Comparison of ENCODE assay signal across 8 cellular contexts in the genomic region with DNA sequence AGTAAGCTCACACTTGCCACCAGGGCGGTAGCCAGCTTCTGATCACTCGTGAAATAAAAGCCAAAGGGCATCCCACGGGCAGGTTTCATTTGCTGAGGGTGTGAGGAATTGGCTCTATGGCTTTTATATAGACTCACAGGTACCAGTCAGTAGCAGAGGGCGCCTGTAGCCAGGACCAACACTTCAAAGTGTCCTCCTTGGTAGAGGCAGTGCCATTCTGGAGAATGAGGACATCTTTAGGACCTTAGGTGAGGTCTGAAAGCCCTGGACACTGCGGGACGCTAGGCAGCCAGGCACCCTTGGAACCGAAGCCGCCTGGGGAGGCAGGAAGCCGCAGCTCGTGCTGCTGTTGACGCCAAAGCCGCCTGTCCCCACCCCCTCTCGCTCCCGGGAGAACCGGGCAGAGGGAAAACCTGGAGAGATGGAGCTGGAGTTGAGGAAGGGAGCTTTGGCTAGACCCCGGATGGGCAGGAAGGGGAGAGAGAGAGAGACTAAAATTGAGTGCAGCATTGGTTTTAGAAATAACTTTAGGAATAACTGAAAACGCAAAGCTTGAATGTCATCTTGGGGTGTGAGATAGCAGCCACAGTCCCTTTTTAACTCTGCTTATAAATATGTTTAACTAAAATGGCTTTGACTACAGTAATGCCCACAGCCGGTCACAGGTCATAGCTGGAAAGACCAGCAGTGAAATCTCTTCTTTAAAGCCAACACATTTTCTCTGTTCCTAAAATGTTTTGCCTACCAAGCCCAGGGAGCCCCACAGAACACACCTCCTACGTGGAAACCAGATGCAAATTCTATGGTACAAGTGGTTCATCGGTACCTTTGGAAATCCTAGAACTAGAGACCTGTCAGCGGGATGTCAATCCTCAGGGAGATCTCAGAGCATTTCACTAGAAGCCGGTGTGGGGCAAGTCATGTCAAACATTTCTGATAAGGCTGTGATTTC.
DNase-seq lines count a peak whose midpoint lies in the region; ATAC-seq and TF ChIP-seq lines count a peak whose summit lies in the region.

No MANE protein-coding gene starts in this region.

- H3K27me3 ChIP-seq in adipocyte (replicated peaks; ENCODE audit: control insufficient read depth, insufficient read depth, low read length) (no peaks in the 10 kb centered on the region), cardiac muscle cell (no peaks in the 10 kb centered on the region)

- H3K9me3 ChIP-seq in adipocyte (ENCODE audit: control insufficient read depth, low read length) (peaks cover 7% of the 10 kb centered on the region), cardiac muscle cell (ENCODE audit: low read depth) (no peaks in the 10 kb centered on the region)

- TF ChIP-seq CTCF in cardiac muscle cell (IDR thresholded peaks at IDR 0.05; ENCODE audit: low read depth, low read length) = no peak

- H3K27ac ChIP-seq in cardiac muscle cell = peak overlapping the region; percentile 60

- peak; percentile 19 for DNase-seq in NCI-H2196 (lab: John Stamatoyannopoulos, UW; ENCODE audit: unreplicated experiment)
- no peak for DNase-seq in NCI-H2196 treated with DMSO at 0.1 percent for 48 hours (lab: John Stamatoyannopoulos, UW; ENCODE audit: unreplicated experiment)
- DNase-seq in NCI-H460 (ENCODE audit: extremely low read depth, low read depth) = peak; percentile 72
- DNase-seq in adipocyte (ENCODE audit: low read depth) = peak; percentile 84
- DNase-seq in cardiac muscle cell (ENCODE audit: low read depth in 1 of 2, low spot score in 1 of 2) = peak; percentile 87 to 89
- DNase-seq in occipital lobe (lab: John Stamatoyannopoulos, UW) = peak; percentile 55

- H3K36me3 ChIP-seq in adipocyte (ENCODE audit: control insufficient read depth, insufficient read depth, low read length, severe bottlenecking) (no peaks in the 10 kb centered on the region), cardiac muscle cell (no peaks in the 10 kb centered on the region)

- H3K4me1 ChIP-seq in adipocyte (ENCODE audit: control insufficient read depth, insufficient read depth, low read length) = peaks cover 4% of the 10 kb centered on the region
- peaks cover 8% of the 10 kb centered on the region for H3K4me1 ChIP-seq in cardiac muscle cell (ENCODE audit: low read depth)

- H3K9ac ChIP-seq in adipocyte (ENCODE audit: low read length) = peak overlapping the region; percentile 57

- ATAC-seq in GM21390 (IDR thresholded peaks at IDR 0.05; ENCODE audit: unreplicated experiment) (no peak), HG02885 (IDR thresholded peaks at IDR 0.05; ENCODE audit: poor library complexity, unreplicated experiment) (no peak)

- peak overlapping the region; percentile 70 for H3K4me3 ChIP-seq in adipocyte (ENCODE audit: low read length)
- peak overlapping the region; percentile 7 for H3K4me3 ChIP-seq in cardiac muscle cell
